Comparison of ENCODE assay signal across 12 cellular contexts in the genomic region with DNA sequence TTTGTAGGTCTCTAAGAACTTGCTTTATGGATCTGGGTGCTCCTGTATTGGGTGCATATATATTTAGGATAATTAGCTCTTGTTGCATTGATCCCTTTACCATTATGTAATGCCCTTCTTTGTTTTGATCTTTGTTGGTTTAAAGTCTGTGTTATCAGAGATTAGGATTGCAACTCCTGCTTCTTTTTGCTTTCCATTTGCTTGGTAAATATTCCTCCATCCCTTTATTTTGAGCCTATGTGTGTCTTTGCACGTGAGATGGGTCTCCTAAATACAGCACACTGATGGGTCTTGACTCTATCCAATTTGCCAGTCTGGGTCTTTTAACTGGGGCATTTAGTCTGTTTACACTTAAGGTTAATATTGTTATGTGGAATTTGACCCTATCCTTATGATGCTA. TPM values are rescaled to one million over a fixed set of nuclear protein-coding genes. Genes with fewer than 3 reads are reported as not detected.
"Had no signal": no experiment of that assay in that cellular context is flagged by ENCODE, and none has a peak within 500 bp of the region (broad histone marks: within the 10 kb centered on the region; RNA-seq: fewer than 3 reads in every experiment).

No MANE protein-coding gene starts in this region.

RNA-seq across cellular contexts. Expression of a gene that starts 57.2 kb away (rescaled TPM):
- total RNA-seq: activated B cell treated with CpG ODN at 0.5 μM for 24 hours; activated CD4-positive, alpha-beta memory T cell treated with anti-CD3 and anti-CD28 coated beads for 36 hours; activated CD4-positive, alpha-beta memory T cell treated with anti-CD3 and anti-CD28 coated beads, Interleukin-2, amount 10 ng/mL, durations not matched to agents 7 days and 5 days; activated CD4-positive, alpha-beta T cell treated with anti-CD3 and anti-CD28 coated beads, Interleukin-2, amount 10 ng/mL, durations not matched to agents 24 days and 14 days; activated CD4-positive, alpha-beta T cell treated with anti-CD3 and anti-CD28 coated beads, Interleukin-2, amount 10 ng/mL, durations not matched to agents 7 days and 5 days; activated CD8-positive, alpha-beta memory T cell treated with anti-CD3 and anti-CD28 coated beads for 36 hours; activated CD8-positive, alpha-beta memory T cell treated with anti-CD3 and anti-CD28 coated beads, Interleukin-2, amount 10 ng/mL, durations not matched to agents 7 days and 5 days; activated CD8-positive, alpha-beta T cell treated with anti-CD3 and anti-CD28 coated beads for 36 hours; activated CD8-positive, alpha-beta T cell treated with anti-CD3 and anti-CD28 coated beads, Interleukin-2, amount 10 ng/mL, durations not matched to agents 7 days and 5 days; T-helper 1 cell treated with Interleukin-12 subunit alpha and Interleukin-12 subunit beta and Interleukin-4 antibody, amounts not matched to agents 30 ng/mL and 1 ng/mL, for 36 hours; T-helper 17 cell; T-helper 2 cell treated with Interferon-gamma antibody and Interleukin-4, amounts not matched to agents 100 ng/mL and 5 ng/mL, for 36 hours had no signal
